22 cellular contexts compared by ENCODE assay signal in genomic region chr10:131650771-131651673, GRCh38.
DNase-seq lines count a peak whose midpoint lies in the region; ATAC-seq, FAIRE-seq and TF ChIP-seq lines count a peak whose summit lies in the region.
"Had no signal": no experiment of that assay in that cellular context is flagged by ENCODE, and none has a peak within 500 bp of the region (broad histone marks: within the 10 kb centered on the region; RNA-seq: fewer than 3 reads in every experiment).

No MANE protein-coding gene starts in this region.

- peak; percentile 53 for DNase-seq in chondrocyte (ENCODE audit: low spot score)
- no peak for DNase-seq in HepG2 (ENCODE audit: low spot score)
- DNase-seq in retina: peak; percentile 17
- no peak for DNase-seq in sigmoid colon
- no peak for DNase-seq in NCI-H2029 (lab: John Stamatoyannopoulos, UW)
- no peak for DNase-seq in SK-N-SH
- DNase-seq: ACHN; AML-193; Calu3; CD4-positive, CD25-positive, alpha-beta regulatory T cell; MV-4-11; NCI-H1417 treated with DMSO at 0.1 percent for 48 hours; NCI-H2081; NCI-H524 had no signal

- no peaks in the 10 kb centered on the region for H3K4me1 Mint-ChIP-seq in chondrocyte (ENCODE audit: low read depth)

- ATAC-seq in HepG2 (no peak), HG03108 (IDR thresholded peaks at IDR 0.05; ENCODE audit: unreplicated experiment) (no peak)
- ATAC-seq: K562, Panc1, SK-N-SH treated with all-trans-retinoic acid at 6 μM for 48 hours had no signal

- H3K27ac ChIP-seq in HUES64 (ENCODE audit: low read depth, low read length) (peak overlapping the region; percentile 60; the same call in 1 of the 2 replicates), HepG2 (ENCODE audit: extremely low read length, insufficient read depth, low read length) (no peak overlapping the region), sigmoid colon (no peak overlapping the region), SK-N-SH (ENCODE audit: low read depth in 2 of 2, low read length in 1 of 2) (no peak overlapping the region)
- H3K27ac ChIP-seq: HL-60 had no signal

- TF ChIP-seq POLR2A in HepG2 (IDR thresholded peaks at IDR 0.05; ENCODE audit: insufficient read depth in 1 of 2, low read depth in 2 of 2, low read length in 2 of 2) (no peak), sigmoid colon (IDR thresholded peaks at IDR 0.05) (no peak)

- WGBS in HUES64: 79% methylated on average over 23 of the region's 23 CpGs
- WGBS in HepG2 (ENCODE audit: low lambda C conversion rate): 28% methylated on average over 16 of the region's 23 CpGs
- 71 to 77% methylated on average over 23 of the region's 23 CpGs for WGBS in sigmoid colon, 2 donors
- WGBS in SK-N-SH (ENCODE audit: low lambda C conversion rate): 31% methylated on average over 16 of the region's 23 CpGs

- BruUV-seq in HepG2 (replicated peaks; lab: Mats Ljungman, UMichigan): no TSS peak

- CTCF ChIA-PET in HepG2 (lab: Yijun Ruan, JAX; ENCODE audit: low intra/inter-chr PET ratio, low total read pairs) (no interaction called here), SK-N-SH (lab: Yijun Ruan, JAX) (interaction anchor here (0.8 to 1.3 kb wide), 3 partner anchors 136 to 339 kb away, joined by 3 read pairs; no protein-coding TSS in a partner anchor)

- FAIRE-seq in HepG2 (lab: Jason Lieb, UNC): no peak
- FAIRE-seq: GM19239, HTR-8/SVneo, K562 had no signal

- H4K20me1 ChIP-seq in HepG2 (ENCODE audit: insufficient read depth, low read length): no peaks in the 10 kb centered on the region
- H4K20me1 ChIP-seq in SK-N-SH (ENCODE audit: insufficient read depth): no peaks in the 10 kb centered on the region

- H3K36me3 ChIP-seq in HUES64 (ENCODE audit: insufficient read depth, low read length): no peaks in the 10 kb centered on the region
- no peaks in the 10 kb centered on the region for H3K36me3 ChIP-seq in HepG2 (replicated peaks in 1 of 2; ENCODE audit: control insufficient read depth in 1 of 2, insufficient read depth in 2 of 2, low read length in 2 of 2)
- H3K36me3 ChIP-seq in sigmoid colon: no peaks in the 10 kb centered on the region
- H3K36me3 ChIP-seq in SK-N-SH (replicated peaks in 1 of 2; ENCODE audit: control insufficient read depth in 1 of 2, insufficient read depth in 2 of 2, low read length in 1 of 2): no peaks in the 10 kb centered on the region

- H3K4me3 ChIP-seq in HUES64 (ENCODE audit: low read length) (peak overlapping the region; percentile 32; the same call in 1 of the 2 replicates), HepG2 (replicated peaks in 1 of 3; ENCODE audit: insufficient read depth in 1 of 3, low read depth in 2 of 3, low read length in 3 of 3) (no peak overlapping the region), sigmoid colon (no peak overlapping the region), SK-N-SH (ENCODE audit: low read depth in 2 of 2, low read length in 1 of 2) (no peak overlapping the region)
- H3K4me3 ChIP-seq: K562 had no signal

- peaks cover 3% of the 10 kb centered on the region for H3K27me3 Mint-ChIP-seq in chondrocyte (ENCODE audit: low read depth)

- TF ChIP-seq EP300 in HepG2 (IDR thresholded peaks at IDR 0.05; ENCODE audit: low read depth in 2 of 2, low read length in 2 of 2) (no peak), HepG2 (CRISPR knock-in tag; IDR thresholded peaks at IDR 0.05; ENCODE audit: borderline replicate concordance) (no peak), sigmoid colon (IDR thresholded peaks at IDR 0.05) (no peak), SK-N-SH (IDR thresholded peaks at IDR 0.05; ENCODE audit: borderline replicate concordance in 1 of 2, low read depth in 1 of 2, low read length in 1 of 2) (no peak)

- no peak overlapping the region for H3K27ac Mint-ChIP-seq in chondrocyte (ENCODE audit: unreplicated experiment)
- H3K27ac Mint-ChIP-seq: CD4-positive, CD25-positive, alpha-beta regulatory T cell had no signal

- H3K4me3 Mint-ChIP-seq in chondrocyte (ENCODE audit: unreplicated experiment): no peak overlapping the region
- H3K4me3 Mint-ChIP-seq: CD4-positive, CD25-positive, alpha-beta regulatory T cell had no signal

- POLR2A ChIA-PET in HepG2 (lab: Yijun Ruan, JAX) (no interaction called here), SK-N-SH (lab: Yijun Ruan, JAX) (no interaction called here)

- no peak for TF ChIP-seq CTCF in chondrocyte (IDR thresholded peaks at IDR 0.05)
- TF ChIP-seq CTCF in HepG2 (CRISPR knock-in tag; IDR thresholded peaks at IDR 0.05): no peak
- TF ChIP-seq CTCF in sigmoid colon (IDR thresholded peaks at IDR 0.05): no peak
- TF ChIP-seq CTCF in SK-N-SH (IDR thresholded peaks at IDR 0.05): no peak

- no peaks in the 10 kb centered on the region for H3K36me3 Mint-ChIP-seq in chondrocyte (ENCODE audit: low read depth)
- H3K36me3 Mint-ChIP-seq: CD4-positive, CD25-positive, alpha-beta regulatory T cell had no signal

- no peaks in the 10 kb centered on the region for H3K9me2 ChIP-seq in SK-N-SH

- H3K4me1 ChIP-seq in HUES64 (ENCODE audit: insufficient read depth, low read length): peaks cover 22% of the 10 kb centered on the region
- no peaks in the 10 kb centered on the region for H3K4me1 ChIP-seq in HepG2 (ENCODE audit: insufficient read depth, low read length)
- H3K4me1 ChIP-seq in sigmoid colon: no peaks in the 10 kb centered on the region
- peaks cover 0 to 17% of the 10 kb centered on the region in 2 experiments; a peak in 1 of 4 replicates for H3K4me1 ChIP-seq in SK-N-SH (ENCODE audit: control insufficient read depth in 1 of 2, insufficient read depth in 2 of 2, low read depth in 1 of 2, low read length in 1 of 2)

- TF ChIP-seq RAD21 in HepG2 (CRISPR knock-in tag; IDR thresholded peaks at IDR 0.05) (no peak), SK-N-SH (IDR thresholded peaks at IDR 0.05; ENCODE audit: low read length) (no peak)

- H3F3A ChIP-seq in SK-N-SH (replicated peaks; ENCODE audit: insufficient read depth): no peaks in the 10 kb centered on the region

- H3K4me2 ChIP-seq in HepG2 (ENCODE audit: low read depth, low read length): no peak overlapping the region
- no peak overlapping the region for H3K4me2 ChIP-seq in SK-N-SH

- intact Hi-C loops in HepG2 (cut with micrococcal nuclease; ENCODE audit: unreplicated experiment) (no loop called here), sigmoid colon (cut with DNase I) (no loop called here)

- no peak overlapping the region for H3K9ac ChIP-seq in HUES64 (ENCODE audit: low read depth, low read length)
- H3K9ac ChIP-seq in HepG2 (ENCODE audit: insufficient read depth, low read depth, low read length): no peak overlapping the region
- no peak overlapping the region for H3K9ac ChIP-seq in SK-N-SH

- no peaks in the 10 kb centered on the region for H3K27me3 ChIP-seq in HUES64 (ENCODE audit: insufficient read depth, low read length)
- peaks cover 3 to 12% of the 10 kb centered on the region in 2 experiments; a peak in 4 of 5 replicates for H3K27me3 ChIP-seq in HepG2 (ENCODE audit: control insufficient read depth in 1 of 2, insufficient read depth in 2 of 2, low read length in 2 of 2)
- H3K27me3 ChIP-seq in sigmoid colon: peaks cover 0 to 36% (median 24%) of the 10 kb centered on the region in 3 donors
- no peaks in the 10 kb centered on the region for H3K27me3 ChIP-seq in SK-N-SH (ENCODE audit: insufficient read depth)

- H3K9me3 Mint-ChIP-seq in chondrocyte (ENCODE audit: low read depth): peaks cover 8% of the 10 kb centered on the region

- in situ Hi-C loops in HepG2 (cut with HindIII; ENCODE audit: extremely low pct_ligation_motif_present, low pct_unique_long_range_greater_than_20kb): no loop called here

- H2AFZ ChIP-seq in HepG2 (ENCODE audit: low read length): no peak overlapping the region
- H2AFZ ChIP-seq in SK-N-SH (ENCODE audit: low read depth): no peak overlapping the region

- H3K79me2 ChIP-seq in HepG2 (ENCODE audit: insufficient read depth, low read length) (no peaks in the 10 kb centered on the region), SK-N-SH (ENCODE audit: insufficient read depth) (no peaks in the 10 kb centered on the region)

- H3K9me3 ChIP-seq in HUES64 (ENCODE audit: insufficient read depth, low read depth, low read length) (no peaks in the 10 kb centered on the region), HepG2 (ENCODE audit: low read length) (no peaks in the 10 kb centered on the region), sigmoid colon (no peaks in the 10 kb centered on the region), SK-N-SH (no peaks in the 10 kb centered on the region; the same call in 1 of the 2 replicates)

TF ChIP-seq in HepG2, 621 proteins besides CTCF, POLR2A, EP300 and RAD21:
- no peak for TF ChIP-seq DNMT1 (CRISPR knock-in tag; IDR thresholded peaks at IDR 0.05)
- TF ChIP-seq CREB1 (IDR thresholded peaks at IDR 0.05): peak; percentile 46; the same call in 1 of the 2 replicates
- no peak for TF ChIP-seq CREB1 (CRISPR knock-in tag; IDR thresholded peaks at IDR 0.05)
TF ChIP-seq in HepG2: peak in this region for 1.

TF ChIP-seq in SK-N-SH, 30 proteins besides CTCF, POLR2A, EP300 and RAD21 (continues in another document):
- TF ChIP-seq, protein P1, sequence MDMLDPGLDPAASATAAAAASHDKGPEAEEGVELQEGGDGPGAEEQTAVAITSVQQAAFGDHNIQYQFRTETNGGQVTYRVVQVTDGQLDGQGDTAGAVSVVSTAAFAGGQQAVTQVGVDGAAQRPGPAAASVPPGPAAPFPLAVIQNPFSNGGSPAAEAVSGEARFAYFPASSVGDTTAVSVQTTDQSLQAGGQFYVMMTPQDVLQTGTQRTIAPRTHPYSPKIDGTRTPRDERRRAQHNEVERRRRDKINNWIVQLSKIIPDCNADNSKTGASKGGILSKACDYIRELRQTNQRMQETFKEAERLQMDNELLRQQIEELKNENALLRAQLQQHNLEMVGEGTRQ (IDR thresholded peaks at IDR 0.05; ENCODE audit: borderline replicate concordance, low read depth, low read length): no peak
- TF ChIP-seq FOXM1 (IDR thresholded peaks at IDR 0.05; ENCODE audit: low read depth) (no peak), TEAD4 (IDR thresholded peaks at IDR 0.05; ENCODE audit: borderline replicate concordance, insufficient read depth) (no peak), TAF1 (IDR thresholded peaks at IDR 0.05; ENCODE audit: borderline replicate concordance, low read depth, low read length) (no peak), USF1 (IDR thresholded peaks at IDR 0.05; ENCODE audit: borderline replicate concordance, low read depth) (no peak)
- TF ChIP-seq, protein P2, sequence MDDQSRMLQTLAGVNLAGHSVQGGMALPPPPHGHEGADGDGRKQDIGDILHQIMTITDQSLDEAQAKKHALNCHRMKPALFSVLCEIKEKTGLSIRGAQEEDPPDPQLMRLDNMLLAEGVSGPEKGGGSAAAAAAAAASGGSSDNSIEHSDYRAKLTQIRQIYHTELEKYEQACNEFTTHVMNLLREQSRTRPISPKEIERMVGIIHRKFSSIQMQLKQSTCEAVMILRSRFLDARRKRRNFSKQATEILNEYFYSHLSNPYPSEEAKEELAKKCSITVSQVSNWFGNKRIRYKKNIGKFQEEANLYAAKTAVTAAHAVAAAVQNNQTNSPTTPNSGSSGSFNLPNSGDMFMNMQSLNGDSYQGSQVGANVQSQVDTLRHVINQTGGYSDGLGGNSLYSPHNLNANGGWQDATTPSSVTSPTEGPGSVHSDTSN (IDR thresholded peaks at IDR 0.05): no peak

Comparison
In these comparisons a context has a peak if more than half of its experiments do, and no peak if none do; other contexts are left out.
1. DNase-seq: peak in chondrocyte (single experiment) and retina (single experiment); none in HepG2 (single experiment), sigmoid colon (single experiment), NCI-H2029 (single experiment) and SK-N-SH (single experiment).